25 cellular contexts compared by ENCODE assay signal in genomic region chr12:65535951-65536350, GRCh38.
A peak's percentile ranks its signal among the peaks of the same experiment; 100 is the strongest.
DNase-seq lines count a peak whose midpoint lies in the region; ATAC-seq and TF ChIP-seq lines count a peak whose summit lies in the region.
"Had no signal": no experiment of that assay in that cellular context is flagged by ENCODE, and none has a peak within 500 bp of the region (broad histone marks: within the 10 kb centered on the region; RNA-seq: fewer than 3 reads in every experiment).

No MANE protein-coding gene starts in this region.

- H2BK120ac ChIP-seq in trophoblast cell (ENCODE audit: insufficient read depth, low read length, poor library complexity): peak overlapping the region; percentile 35

- H3K18ac ChIP-seq in trophoblast cell (ENCODE audit: low read length): peak overlapping the region; percentile 3

- H2BK5ac ChIP-seq in trophoblast cell (ENCODE audit: low read depth, low read length, poor library complexity): peak overlapping the region; percentile 12

- no peak overlapping the region for H3K27ac Mint-ChIP-seq in activated T-helper 2 cell treated with anti-CD3 and anti-CD28 coated beads, Interferon-gamma antibody, Interleukin-2, Interleukin-4, amounts not matched to agents 10 μg/mL and 5 μg/mL and 100 μg/mL, durations not matched to agents 14 hours and 24 hours and 36 hours
- H3K27ac Mint-ChIP-seq: B cell; immature natural killer cell; naive thymus-derived CD8-positive, alpha-beta T cell; type B pancreatic cell had no signal

- no peaks in the 10 kb centered on the region for H3K27me3 Mint-ChIP-seq in activated T-helper 2 cell treated with anti-CD3 and anti-CD28 coated beads, Interferon-gamma antibody, Interleukin-2, Interleukin-4, amounts not matched to agents 10 μg/mL and 5 μg/mL and 100 μg/mL, durations not matched to agents 14 hours and 24 hours and 36 hours (ENCODE audit: low read depth)
- H3K27me3 Mint-ChIP-seq: B cell; naive thymus-derived CD8-positive, alpha-beta T cell had no signal

- H3K4me2 ChIP-seq in trophoblast cell (ENCODE audit: low read length): no peak overlapping the region

- H3K27ac ChIP-seq in RWPE2 (ENCODE audit: poor library complexity, severe bottlenecking) (peak overlapping the region; percentile 96), foreskin keratinocyte (peak overlapping the region; percentile 57), trophoblast cell (ENCODE audit: low read depth, low read length) (peak overlapping the region; percentile 49), substantia nigra (ENCODE audit: low read depth, low read length, poor library complexity, severe bottlenecking) (no peak overlapping the region)

- peak overlapping the region; percentile 83 for H4K91ac ChIP-seq in trophoblast cell (ENCODE audit: low read depth, low read length)

- no peaks in the 10 kb centered on the region for H3K27me3 ChIP-seq in RWPE2 (ENCODE audit: insufficient read depth, poor library complexity, severe bottlenecking)
- no peaks in the 10 kb centered on the region for H3K27me3 ChIP-seq in foreskin keratinocyte
- H3K27me3 ChIP-seq in trophoblast cell (ENCODE audit: insufficient read depth, low read length): no peaks in the 10 kb centered on the region
- H3K27me3 ChIP-seq: heart left ventricle, sigmoid colon had no signal

- H4K12ac ChIP-seq in trophoblast cell (ENCODE audit: low read depth, low read length): no peak overlapping the region

- H3K4ac ChIP-seq in trophoblast cell (ENCODE audit: low read depth, low read length): no peak overlapping the region

- H3K79me2 ChIP-seq in trophoblast cell (ENCODE audit: control insufficient read depth, insufficient read depth, low read length, poor library complexity): peaks cover 5% of the 10 kb centered on the region

- H3K9ac ChIP-seq in trophoblast cell (ENCODE audit: low read length): no peak overlapping the region

- intact Hi-C loops in activated T-helper 2 cell treated with anti-CD3 and anti-CD28 coated beads, Interferon-gamma antibody, Interleukin-2, Interleukin-4, amounts not matched to agents 10 μg/mL and 5 μg/mL and 100 μg/mL, durations not matched to agents 14 hours and 24 hours and 36 hours (cut with micrococcal nuclease): no loop called here

- H4K8ac ChIP-seq in trophoblast cell (ENCODE audit: low read depth, low read length): peak overlapping the region; percentile 9

- H2BK12ac ChIP-seq in trophoblast cell (ENCODE audit: low read length): peak overlapping the region; percentile 91

- H3K4me1 ChIP-seq in RWPE2 (ENCODE audit: insufficient read depth, poor library complexity, severe bottlenecking) (peaks cover 42% of the 10 kb centered on the region), foreskin keratinocyte (peaks cover 29% of the 10 kb centered on the region), trophoblast cell (ENCODE audit: control insufficient read depth in 1 of 2, insufficient read depth in 2 of 2, low read length in 2 of 2) (peaks cover 17 to 33% of the 10 kb centered on the region in 2 experiments)

- peaks cover 8% of the 10 kb centered on the region for H3K9me3 Mint-ChIP-seq in activated T-helper 2 cell treated with anti-CD3 and anti-CD28 coated beads, Interferon-gamma antibody, Interleukin-2, Interleukin-4, amounts not matched to agents 10 μg/mL and 5 μg/mL and 100 μg/mL, durations not matched to agents 14 hours and 24 hours and 36 hours

- H3K23ac ChIP-seq in trophoblast cell (ENCODE audit: low read length): no peak overlapping the region

- H3K4me3 Mint-ChIP-seq in activated T-helper 2 cell treated with anti-CD3 and anti-CD28 coated beads, Interferon-gamma antibody, Interleukin-2, Interleukin-4, amounts not matched to agents 10 μg/mL and 5 μg/mL and 100 μg/mL, durations not matched to agents 14 hours and 24 hours and 36 hours (ENCODE audit: low read depth): no peak overlapping the region
- H3K4me3 Mint-ChIP-seq: B cell; immature natural killer cell; naive thymus-derived CD8-positive, alpha-beta T cell; type B pancreatic cell had no signal

- TF ChIP-seq CTCF in RWPE2 (IDR thresholded peaks at IDR 0.05; ENCODE audit: poor library complexity, severe bottlenecking): no peak
- TF ChIP-seq CTCF in foreskin keratinocyte (conservative IDR thresholded peaks at IDR 0.05): no peak

- no peak overlapping the region for H2AFZ ChIP-seq in trophoblast cell (ENCODE audit: insufficient read depth, low read length, poor library complexity)

- H3K4me1 Mint-ChIP-seq in activated T-helper 2 cell treated with anti-CD3 and anti-CD28 coated beads, Interferon-gamma antibody, Interleukin-2, Interleukin-4, amounts not matched to agents 10 μg/mL and 5 μg/mL and 100 μg/mL, durations not matched to agents 14 hours and 24 hours and 36 hours (ENCODE audit: low read depth): peaks cover 2% of the 10 kb centered on the region
- H3K4me1 Mint-ChIP-seq: B cell, immature natural killer cell had no signal

- H3K14ac ChIP-seq in trophoblast cell (ENCODE audit: low read length): peak overlapping the region; percentile 7

- no CpG with 5 or more reads among the region's 2 CpGs for WGBS in trophoblast cell (ENCODE audit: extremely low coverage, insufficient coverage, insufficient read length)

- ATAC-seq in RWPE2 (ENCODE audit: low read depth) (no peak), foreskin keratinocyte (no peak)
- ATAC-seq: naive thymus-derived CD8-positive, alpha-beta T cell had no signal

- H3K4me3 ChIP-seq in RWPE2 (ENCODE audit: severe bottlenecking) (no peak overlapping the region), trophoblast cell (ENCODE audit: low read depth, low read length) (no peak overlapping the region)
- H3K4me3 ChIP-seq: heart left ventricle, sigmoid colon had no signal

- peak overlapping the region; percentile 96 for H2AK5ac ChIP-seq in trophoblast cell (ENCODE audit: low read length)

- DNase-seq in EL: peak; percentile 54
- no peak for DNase-seq in RWPE2 (ENCODE audit: low spot score)
- DNase-seq in foreskin keratinocyte: no peak
- DNase-seq in trophoblast cell: no peak
- no peak for DNase-seq in substantia nigra (lab: John Stamatoyannopoulos, UW)
- DNase-seq in NCI-H1092 (lab: John Stamatoyannopoulos, UW): no peak
- no peak for DNase-seq in activated gamma-delta T cell (lab: John Stamatoyannopoulos, UW)
- no peak for DNase-seq in activated T-helper 2 cell treated with anti-CD3 and anti-CD28 coated beads, Interferon-gamma antibody, Interleukin-2, Interleukin-4, amounts not matched to agents 10 μg/mL and 5 μg/mL and 100 μg/mL, durations not matched to agents 14 hours and 24 hours and 36 hours (ENCODE audit: low spot score)
- DNase-seq: activated CD4-positive, alpha-beta T cell treated with anti-CD3 and anti-CD28 coated beads for 48 hours; activated naive CD4-positive, alpha-beta T cell; anterior cingulate cortex; effector memory CD4-positive, alpha-beta T cell; GF-D8; H7; heart left ventricle; immature natural killer cell; naive thymus-derived CD8-positive, alpha-beta T cell; NCI-H187; NCI-H2227 treated with DMSO at 0.1 percent for 48 hours; RPMI8226; sigmoid colon; stimulated activated CD4-positive, alpha-beta T cell treated with anti-CD3 and anti-CD28 coated beads, Interleukin-1b, Interleukin-23, amount 100 ng/mL, for 48 hours; stimulated activated naive CD4-positive, alpha-beta T cell had no signal

- peaks cover 12% of the 10 kb centered on the region for H3K9me3 ChIP-seq in RWPE2 (ENCODE audit: severe bottlenecking)
- H3K9me3 ChIP-seq in trophoblast cell (ENCODE audit: insufficient read depth, low read depth, low read length): peaks cover 2% of the 10 kb centered on the region

- H3K36me3 ChIP-seq in RWPE2 (ENCODE audit: low read depth): no peaks in the 10 kb centered on the region
- peaks cover 0 to 2% of the 10 kb centered on the region in 2 experiments for H3K36me3 ChIP-seq in trophoblast cell (ENCODE audit: control insufficient read depth in 1 of 2, insufficient read depth in 2 of 2, low read length in 2 of 2)
- H3K36me3 ChIP-seq: heart left ventricle, sigmoid colon had no signal

- H3K79me1 ChIP-seq in trophoblast cell (ENCODE audit: low read length): peaks cover 46% of the 10 kb centered on the region

- H3K36me3 Mint-ChIP-seq in activated T-helper 2 cell treated with anti-CD3 and anti-CD28 coated beads, Interferon-gamma antibody, Interleukin-2, Interleukin-4, amounts not matched to agents 10 μg/mL and 5 μg/mL and 100 μg/mL, durations not matched to agents 14 hours and 24 hours and 36 hours (ENCODE audit: low read depth): no peaks in the 10 kb centered on the region
